Comparison of ENCODE assay signal across 8 cellular contexts in genomic region chr17:7841309-7841621, GRCh38. TPM values are rescaled to one million over a fixed set of nuclear protein-coding genes. Genes with fewer than 3 reads are reported as not detected.
DNase-seq lines count a peak whose midpoint lies in the region; ATAC-seq, FAIRE-seq and TF ChIP-seq lines count a peak whose summit lies in the region.

No MANE protein-coding gene starts in this region.

- H3K9me3 ChIP-seq in BE2C (no peaks in the 10 kb centered on the region), iPS-20b (ENCODE audit: insufficient read depth, low read depth, low read length) (no peaks in the 10 kb centered on the region)

- peak overlapping the region; percentile 93 for H3K27ac Mint-ChIP-seq in activated T-helper 1 cell treated with anti-CD3 and anti-CD28 coated beads, Interleukin-12 subunit alpha, Interleukin-12 subunit beta, Interleukin-2, Interleukin-4 antibody, amounts not matched to agents 30 ng/mL and 10 ng/mL and 1 ng/mL, durations not matched to agents 14 hours and 24 hours and 36 hours

- peak overlapping the region; percentile 89 for H3K4me3 Mint-ChIP-seq in activated T-helper 1 cell treated with anti-CD3 and anti-CD28 coated beads, Interleukin-12 subunit alpha, Interleukin-12 subunit beta, Interleukin-2, Interleukin-4 antibody, amounts not matched to agents 30 ng/mL and 10 ng/mL and 1 ng/mL, durations not matched to agents 14 hours and 24 hours and 36 hours

- peak; percentile 92 for FAIRE-seq in HTR-8/SVneo (lab: Jason Lieb, UNC)

- H3K27me3 Mint-ChIP-seq in activated T-helper 1 cell treated with anti-CD3 and anti-CD28 coated beads, Interleukin-12 subunit alpha, Interleukin-12 subunit beta, Interleukin-2, Interleukin-4 antibody, amounts not matched to agents 30 ng/mL and 10 ng/mL and 1 ng/mL, durations not matched to agents 14 hours and 24 hours and 36 hours (ENCODE audit: insufficient read depth): no peaks in the 10 kb centered on the region

- H3K9ac ChIP-seq in iPS-20b (ENCODE audit: low read depth, low read length): peak overlapping the region; percentile 78; the same call in 1 of the 2 replicates

- H3K36me3 Mint-ChIP-seq in activated T-helper 1 cell treated with anti-CD3 and anti-CD28 coated beads, Interleukin-12 subunit alpha, Interleukin-12 subunit beta, Interleukin-2, Interleukin-4 antibody, amounts not matched to agents 30 ng/mL and 10 ng/mL and 1 ng/mL, durations not matched to agents 14 hours and 24 hours and 36 hours (ENCODE audit: low read depth): peaks cover 11% of the 10 kb centered on the region

- peak; percentile 77 for DNase-seq in BE2C
- no peak for DNase-seq in HTR-8/SVneo (ENCODE audit: insufficient read length, low spot score)
- DNase-seq in activated T-helper 1 cell treated with anti-CD3 and anti-CD28 coated beads, Interleukin-12 subunit alpha, Interleukin-12 subunit beta, Interleukin-2, Interleukin-4 antibody, amounts not matched to agents 30 ng/mL and 10 ng/mL and 1 ng/mL, durations not matched to agents 14 hours and 24 hours and 36 hours (ENCODE audit: low spot score): no peak
- peak in 7 of 49 donors; percentile 71 to 84 (median 75) for DNase-seq in substantia nigra (lab: John Stamatoyannopoulos, UW)
- no peak for DNase-seq in pons (ENCODE audit: low spot score)
- no peak for DNase-seq in COLO829 (ENCODE audit: low spot score)

- ATAC-seq in HG02763 (IDR thresholded peaks at IDR 0.05; ENCODE audit: unreplicated experiment): no peak

- H3K4me1 ChIP-seq in BE2C (peaks cover 2% of the 10 kb centered on the region), iPS-20b (ENCODE audit: insufficient read depth, low read length) (peaks cover 15% of the 10 kb centered on the region; the same call in 1 of the 2 replicates)

- intact Hi-C loops in activated T-helper 1 cell treated with anti-CD3 and anti-CD28 coated beads, Interleukin-12 subunit alpha, Interleukin-12 subunit beta, Interleukin-2, Interleukin-4 antibody, amounts not matched to agents 30 ng/mL and 10 ng/mL and 1 ng/mL, durations not matched to agents 14 hours and 24 hours and 36 hours (cut with micrococcal nuclease): loop anchor here (2.0 to 5.0 kb wide), 5 partner anchors 18 to 534 kb away; partner anchors contain the start of genes EIF5A, HES7 and TMEM256

- H3K27ac ChIP-seq in iPS-20b (ENCODE audit: low read length) (no peak overlapping the region), substantia nigra (ENCODE audit: low read depth, low read length, poor library complexity, severe bottlenecking) (peak overlapping the region; percentile 98)

- H3K27me3 ChIP-seq in BE2C (no peaks in the 10 kb centered on the region), iPS-20b (ENCODE audit: insufficient read depth, low read length) (peaks cover 60% of the 10 kb centered on the region)

- TF ChIP-seq CTCF in BE2C (IDR thresholded peaks at IDR 0.05; ENCODE audit: low read depth, low read length): no peak

- H3K36me3 ChIP-seq in BE2C (peaks cover 13% of the 10 kb centered on the region), iPS-20b (ENCODE audit: insufficient read depth, low read depth, low read length) (no peaks in the 10 kb centered on the region)

- H3K9me3 Mint-ChIP-seq in activated T-helper 1 cell treated with anti-CD3 and anti-CD28 coated beads, Interleukin-12 subunit alpha, Interleukin-12 subunit beta, Interleukin-2, Interleukin-4 antibody, amounts not matched to agents 30 ng/mL and 10 ng/mL and 1 ng/mL, durations not matched to agents 14 hours and 24 hours and 36 hours: no peaks in the 10 kb centered on the region

- H3K4me1 Mint-ChIP-seq in activated T-helper 1 cell treated with anti-CD3 and anti-CD28 coated beads, Interleukin-12 subunit alpha, Interleukin-12 subunit beta, Interleukin-2, Interleukin-4 antibody, amounts not matched to agents 30 ng/mL and 10 ng/mL and 1 ng/mL, durations not matched to agents 14 hours and 24 hours and 36 hours (ENCODE audit: low read depth): peaks cover 60% of the 10 kb centered on the region

- peak overlapping the region; percentile 77 for H3K4me3 ChIP-seq in BE2C (ENCODE audit: low read depth, low read length)
- peak overlapping the region; percentile 92 for H3K4me3 ChIP-seq in iPS-20b (ENCODE audit: low read length)

RNA-seq across cellular contexts. Expression of gene KDM6B, which starts 7.2 kb away (rescaled TPM):
- polyA plus RNA-seq in BE2C (2012; ENCODE audit: insufficient read depth, insufficient read length, low read depth): 28.2 TPM
- total RNA-seq in activated T-helper 1 cell treated with anti-CD3 and anti-CD28 coated beads, Interleukin-12 subunit alpha, Interleukin-12 subunit beta, Interleukin-2, Interleukin-4 antibody, amounts not matched to agents 30 ng/mL and 10 ng/mL and 1 ng/mL, durations not matched to agents 14 hours and 24 hours and 36 hours: 163 and 177 TPM in 2 replicates

RNA-seq across cellular contexts. Expression of gene TMEM88, which starts 13.6 kb away (rescaled TPM):
- 98.8 TPM for polyA plus RNA-seq in BE2C (2012; ENCODE audit: insufficient read depth, insufficient read length, low read depth)
- 7.4 TPM in 2 replicates for total RNA-seq in activated T-helper 1 cell treated with anti-CD3 and anti-CD28 coated beads, Interleukin-12 subunit alpha, Interleukin-12 subunit beta, Interleukin-2, Interleukin-4 antibody, amounts not matched to agents 30 ng/mL and 10 ng/mL and 1 ng/mL, durations not matched to agents 14 hours and 24 hours and 36 hours

RNA-seq across cellular contexts. Expression of gene NAA38, which starts 16.1 kb away (rescaled TPM):
- 331 TPM for polyA plus RNA-seq in BE2C (2012; ENCODE audit: insufficient read depth, insufficient read length, low read depth)
- total RNA-seq in activated T-helper 1 cell treated with anti-CD3 and anti-CD28 coated beads, Interleukin-12 subunit alpha, Interleukin-12 subunit beta, Interleukin-2, Interleukin-4 antibody, amounts not matched to agents 30 ng/mL and 10 ng/mL and 1 ng/mL, durations not matched to agents 14 hours and 24 hours and 36 hours: 36.4 and 43.5 TPM in 2 replicates

RNA-seq across cellular contexts. Expression of gene CYB5D1, which starts 16.5 kb away (rescaled TPM):
- polyA plus RNA-seq in BE2C (2012; ENCODE audit: insufficient read depth, insufficient read length, low read depth): 21.6 TPM
- total RNA-seq in activated T-helper 1 cell treated with anti-CD3 and anti-CD28 coated beads, Interleukin-12 subunit alpha, Interleukin-12 subunit beta, Interleukin-2, Interleukin-4 antibody, amounts not matched to agents 30 ng/mL and 10 ng/mL and 1 ng/mL, durations not matched to agents 14 hours and 24 hours and 36 hours: 11.8 and 12.7 TPM in 2 replicates

RNA-seq across cellular contexts. Expression of gene CHD3, which starts 47.3 kb away (rescaled TPM):
- polyA plus RNA-seq in BE2C (2012; ENCODE audit: insufficient read depth, insufficient read length, low read depth): 66.8 TPM
- total RNA-seq in activated T-helper 1 cell treated with anti-CD3 and anti-CD28 coated beads, Interleukin-12 subunit alpha, Interleukin-12 subunit beta, Interleukin-2, Interleukin-4 antibody, amounts not matched to agents 30 ng/mL and 10 ng/mL and 1 ng/mL, durations not matched to agents 14 hours and 24 hours and 36 hours: 125 and 133 TPM in 2 replicates
